ENCODE assay signal across 8 cellular contexts in the genomic region with DNA sequence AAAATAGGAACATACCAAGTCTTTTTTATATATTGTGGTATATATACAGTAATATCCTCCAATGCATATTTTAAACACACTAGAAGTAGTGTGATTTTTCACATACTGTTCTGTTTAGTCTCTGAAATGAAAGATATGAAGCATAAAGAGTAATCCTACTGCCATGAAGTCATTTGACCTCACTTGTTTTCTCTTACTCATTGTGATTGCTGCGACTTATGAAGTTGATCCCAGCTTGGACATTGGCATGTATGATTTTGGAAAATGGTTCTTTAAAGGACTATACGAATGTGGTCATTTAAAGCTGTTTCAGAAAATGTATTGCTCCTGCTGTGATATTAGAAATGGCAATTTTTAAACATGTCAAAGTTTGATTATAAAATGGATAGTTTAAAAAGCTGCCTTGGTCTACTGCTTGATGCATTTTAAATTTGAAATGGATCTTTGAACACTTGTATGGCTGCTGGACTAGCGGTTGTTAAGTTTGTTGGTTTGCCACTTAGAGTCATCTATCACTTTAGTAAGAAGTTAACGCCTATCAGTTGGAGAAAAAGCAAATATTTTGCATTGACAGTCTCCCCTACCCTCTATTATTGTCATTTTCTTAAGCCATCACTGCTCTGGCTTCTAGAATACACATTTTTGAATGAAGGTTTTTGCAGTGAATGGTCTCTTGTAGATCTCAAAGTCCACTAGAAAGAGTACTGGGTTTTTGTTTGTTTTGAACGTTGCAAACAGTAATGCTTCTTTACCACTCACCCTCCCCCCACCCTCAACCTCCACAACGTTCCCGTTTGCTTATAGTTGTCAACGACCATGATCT. TPM values are rescaled to one million over a fixed set of nuclear protein-coding genes. Genes with fewer than 3 reads are reported as not detected.
DNase-seq lines count a peak whose midpoint lies in the region; ATAC-seq, FAIRE-seq and TF ChIP-seq lines count a peak whose summit lies in the region.

No MANE protein-coding gene starts in this region.

- no peak overlapping the region for H2BK5ac ChIP-seq in H1 (ENCODE audit: low read depth, low read length)

- TF ChIP-seq POLR2A in H1 (IDR thresholded peaks at IDR 0.05; ENCODE audit: control extremely low read depth in 1 of 2, low read depth in 2 of 2, low read length in 2 of 2), result no peak

- no peak overlapping the region for H3K14ac ChIP-seq in H1 (ENCODE audit: insufficient read length)

- H3K4ac ChIP-seq in H1 (replicated peaks; ENCODE audit: insufficient read length, low read depth, low read length), result no peak overlapping the region

- H4K20me1 ChIP-seq in MM.1S (ENCODE audit: insufficient read depth, low read length), result no peaks in the 10 kb centered on the region
- H4K20me1 ChIP-seq in H1 (replicated peaks in 1 of 2; ENCODE audit: control insufficient read depth in 1 of 2, insufficient read depth in 2 of 2, low read length in 2 of 2), result no peaks in the 10 kb centered on the region

- POLR2A ChIA-PET in CD8-positive, alpha-beta T cell (lab: Charles Lee), result interaction anchor here (1.4 to 4.3 kb wide), 4 partner anchors 25 to 60 kb away, joined by 3 to 45 read pairs (median 4); no protein-coding TSS in a partner anchor
- POLR2A ChIA-PET in H1 (lab: Charles Lee; ENCODE audit: partially characterized antibody), result no interaction called here

- no peaks in the 10 kb centered on the region for H3K79me1 ChIP-seq in H1 (ENCODE audit: low read depth, low read length)

- H4K8ac ChIP-seq in H1 (ENCODE audit: extremely low read depth, insufficient read depth, low read length), result no peak overlapping the region

- peak overlapping the region; percentile 13 for H3K27ac ChIP-seq in CD8-positive, alpha-beta T cell (ENCODE audit: low read depth, low read length)
- H3K27ac ChIP-seq in MM.1S (ENCODE audit: low read length) (peak overlapping the region; percentile 75), H1 (ENCODE audit: low read depth, low read length) (no peak overlapping the region), neutrophil (peak overlapping the region; percentile 87)

- no peak overlapping the region for H4K91ac ChIP-seq in H1 (replicated peaks; ENCODE audit: insufficient read length, low read length)

- no peak overlapping the region for H2AK5ac ChIP-seq in H1 (ENCODE audit: low read depth, low read length)

- H3K36me3 Mint-ChIP-seq in CD8-positive, alpha-beta T cell, result peaks cover 16% of the 10 kb centered on the region

- H3K9me2 ChIP-seq in MM.1S (replicated peaks; ENCODE audit: insufficient read depth, low read length), result no peaks in the 10 kb centered on the region

- no peak for TF ChIP-seq EP300 in H1 (IDR thresholded peaks at IDR 0.05; ENCODE audit: borderline replicate concordance in 1 of 2, low read depth in 2 of 2, low read length in 2 of 2)

- no peaks in the 10 kb centered on the region for H3K36me3 ChIP-seq in CD8-positive, alpha-beta T cell (ENCODE audit: insufficient read depth, low read length)
- H3K36me3 ChIP-seq in MM.1S (replicated peaks; ENCODE audit: insufficient read depth, low read length), result no peaks in the 10 kb centered on the region
- H3K36me3 ChIP-seq in H1 (ENCODE audit: control insufficient read depth in 2 of 4, insufficient read depth in 4 of 4, low read length in 3 of 4), result no peaks in the 10 kb centered on the region
- no peaks in the 10 kb centered on the region for H3K36me3 ChIP-seq in neutrophil

- peak overlapping the region; percentile 36 for H3K4me3 ChIP-seq in CD8-positive, alpha-beta T cell (ENCODE audit: low read depth, low read length)
- peak overlapping the region; percentile 61 for H3K4me3 ChIP-seq in MM.1S (ENCODE audit: low read length)
- peak overlapping the region; percentile 13 to 97 (median 24); a peak in 5 of 8 replicates for H3K4me3 ChIP-seq in H1 (ENCODE audit: extremely low read depth in 1 of 4, insufficient read depth in 2 of 4, low read depth in 3 of 4, low read length in 4 of 4)
- H3K4me3 ChIP-seq in neutrophil (ENCODE audit: low read depth in 1 of 2, low read length in 1 of 2), result peak overlapping the region; percentile 73 to 80

- no peak for TF ChIP-seq RAD21 in H1 (IDR thresholded peaks at IDR 0.05 in 1 of 2, conservative IDR thresholded peaks at IDR 0.05 in 1 of 2; ENCODE audit: low read depth in 2 of 2, low read length in 2 of 2)

- H3K79me2 ChIP-seq in MM.1S (ENCODE audit: low read length) (peaks cover 67% of the 10 kb centered on the region), H1 (ENCODE audit: control insufficient read depth in 1 of 2, insufficient read depth in 2 of 2, low read length in 2 of 2) (no peaks in the 10 kb centered on the region)

- intact Hi-C loops in CD8-positive, alpha-beta T cell (cut with DNase I, micrococcal nuclease), result loop anchor here (1.0 to 10.0 kb wide), 11 partner anchors 17 to 1625 kb away; a partner anchor contains a TSS

- no peak for FAIRE-seq in H1 (lab: Jason Lieb, UNC)

- H3K9me3 ChIP-seq in CD8-positive, alpha-beta T cell (ENCODE audit: low read length), result no peaks in the 10 kb centered on the region
- no peaks in the 10 kb centered on the region for H3K9me3 ChIP-seq in MM.1S (replicated peaks; ENCODE audit: insufficient read depth, low read length)
- no peaks in the 10 kb centered on the region for H3K9me3 ChIP-seq in H1 (ENCODE audit: insufficient read depth in 2 of 2, low read depth in 1 of 2, low read length in 1 of 2)
- H3K9me3 ChIP-seq in neutrophil, result no peaks in the 10 kb centered on the region

- H3K27ac Mint-ChIP-seq in CD8-positive, alpha-beta T cell, result peak overlapping the region; percentile 91

- H4K5ac ChIP-seq in H1 (ENCODE audit: insufficient read length, low read depth, low read length), result no peak overlapping the region

- H3K27me3 Mint-ChIP-seq in CD8-positive, alpha-beta T cell (ENCODE audit: low read depth), result no peaks in the 10 kb centered on the region

- DNase-seq in CD8-positive, alpha-beta T cell, result no peak
- DNase-seq in MM.1S (no peak), H1 (ENCODE audit: low read depth in 1 of 2, low spot score in 2 of 2) (no peak), HPDE6-E6E7 (ENCODE audit: extremely low spot score) (no peak)

- H3K18ac ChIP-seq in H1 (ENCODE audit: extremely low read depth, low read length), result no peak overlapping the region

- no peaks in the 10 kb centered on the region for H3K27me3 ChIP-seq in CD8-positive, alpha-beta T cell (ENCODE audit: insufficient read depth, low read length)
- H3K27me3 ChIP-seq in MM.1S (replicated peaks; ENCODE audit: insufficient read depth, low read length), result no peaks in the 10 kb centered on the region
- peaks cover 12 to 37% (median 26%) of the 10 kb centered on the region in 4 experiments for H3K27me3 ChIP-seq in H1 (replicated peaks in 1 of 4; ENCODE audit: control insufficient read depth in 3 of 4, extremely low read depth in 1 of 4, insufficient read depth in 3 of 4, low read length in 3 of 4)
- peaks cover 8% of the 10 kb centered on the region for H3K27me3 ChIP-seq in neutrophil

- CTCF ChIA-PET in CD8-positive, alpha-beta T cell (lab: Charles Lee), result interaction anchor here (1.2 to 1.6 kb wide), 2 partner anchors 10 to 32 kb away, joined by 4 to 7 read pairs; no protein-coding TSS in a partner anchor
- CTCF ChIA-PET in H1 (lab: Charles Lee; ENCODE audit: partially characterized antibody), result interaction anchor here (1.4 to 1.8 kb wide), 2 partner anchors 79 to 213 kb away, joined by 4 to 5 read pairs; no protein-coding TSS in a partner anchor

- H3K9me3 Mint-ChIP-seq in CD8-positive, alpha-beta T cell, result no peaks in the 10 kb centered on the region

- peaks cover 9% of the 10 kb centered on the region; the same call in 1 of the 2 replicates for H3K23me2 ChIP-seq in H1 (ENCODE audit: low read depth, low read length)

- H2AFZ ChIP-seq in MM.1S (ENCODE audit: low read length) (peak overlapping the region; percentile 52), H1 (ENCODE audit: low read length) (peak overlapping the region; percentile 96)

- H3K4me2 ChIP-seq in MM.1S (ENCODE audit: low read depth, low read length) (peak overlapping the region; percentile 63), H1 (ENCODE audit: insufficient read depth in 1 of 2, low read depth in 2 of 2, low read length in 2 of 2) (peak overlapping the region; percentile 77 to 82)

- peak overlapping the region; percentile 61 for H3K9ac ChIP-seq in MM.1S (ENCODE audit: low read length)
- peak overlapping the region in 1 of 4 experiments; percentile 21; a peak in 1 of 7 replicates for H3K9ac ChIP-seq in H1 (replicated peaks in 1 of 4; ENCODE audit: extremely low read depth in 1 of 4, low read depth in 3 of 4, low read length in 3 of 4)

- no peak overlapping the region for H2BK15ac ChIP-seq in H1 (ENCODE audit: low read length)

- TF ChIP-seq CTCF in CD8-positive, alpha-beta T cell (IDR thresholded peaks at IDR 0.05), result no peak
- TF ChIP-seq CTCF in MM.1S (IDR thresholded peaks at IDR 0.05; ENCODE audit: low read length) (no peak), H1 (IDR thresholded peaks at IDR 0.05; ENCODE audit: control extremely low read depth in 1 of 3, insufficient read depth in 1 of 3, low read depth in 1 of 3, low read length in 3 of 3) (no peak), neutrophil (IDR thresholded peaks at IDR 0.05) (no peak)

- H2BK12ac ChIP-seq in H1 (ENCODE audit: low read depth, low read length), result no peak overlapping the region

- H3F3A ChIP-seq in MM.1S (ENCODE audit: insufficient read depth, low read length), result peaks cover 15% of the 10 kb centered on the region

- no peak overlapping the region for H2BK20ac ChIP-seq in H1 (ENCODE audit: low read length)

- no peak overlapping the region for H2BK120ac ChIP-seq in H1 (replicated peaks; ENCODE audit: low read depth, low read length)

- 44% methylated on average over 8 of the region's 8 CpGs; no CpG with 5 or more reads in 1 of the 2 experiments for WGBS in H1 (ENCODE audit: extremely low coverage in 1 of 2, insufficient coverage in 1 of 2, insufficient read length in 1 of 2, insufficient replicate concordance in 2 of 2, low coverage in 1 of 2, low lambda C conversion rate in 2 of 2, missing lambda C conversion rate in 1 of 2), 2 experiments

- H3K4me3 Mint-ChIP-seq in CD8-positive, alpha-beta T cell, result peak overlapping the region; percentile 86

- no peak overlapping the region for H3K56ac ChIP-seq in H1 (replicated peaks; ENCODE audit: insufficient read length, low read depth, low read length)

- no peak overlapping the region for H3K23ac ChIP-seq in H1 (ENCODE audit: insufficient read length)

- peaks cover 46% of the 10 kb centered on the region for H3K4me1 Mint-ChIP-seq in CD8-positive, alpha-beta T cell (ENCODE audit: low read depth)

- no peak for ATAC-seq in CD8-positive, alpha-beta T cell
- ATAC-seq in HG02678 (IDR thresholded peaks at IDR 0.05; ENCODE audit: unreplicated experiment) (no peak), HG03039 (IDR thresholded peaks at IDR 0.05; ENCODE audit: unreplicated experiment) (no peak), HG03521 (IDR thresholded peaks at IDR 0.05; ENCODE audit: unreplicated experiment) (no peak)

- H3K4me1 ChIP-seq in CD8-positive, alpha-beta T cell (ENCODE audit: insufficient read depth, low read length), result peaks cover 32% of the 10 kb centered on the region
- H3K4me1 ChIP-seq in MM.1S (ENCODE audit: low read length) (peaks cover 19% of the 10 kb centered on the region), H1 (replicated peaks in 1 of 4; ENCODE audit: control insufficient read depth in 3 of 4, insufficient read depth in 4 of 4, low read length in 3 of 4) (peaks cover 0 to 7% (median 2%) of the 10 kb centered on the region in 4 experiments; a peak in 2 of 7 replicates), neutrophil (ENCODE audit: control insufficient read depth in 1 of 2, insufficient read depth in 1 of 2, low read depth in 1 of 2, low read length in 1 of 2) (peaks cover 13 to 17% of the 10 kb centered on the region in 2 experiments)

RNA-seq across cellular contexts. Expression of a gene that starts 0.9 kb away (rescaled TPM):
- 10 to 100 TPM; 67.5 to 70.7 TPM for total RNA-seq in CD8-positive, alpha-beta T cell
- 5.8 and 6.1 TPM in 2 replicates for total RNA-seq in H1 (2021; fragmentation: NEBNext Ultra II Directional; extraction: Animal tissue kit (Norgen Biotek cat#: 25700))
- polyA plus RNA-seq in H1 (2011; rRNA removed), result 4.8 and 8.4 TPM in 2 replicates
- polyA plus RNA-seq in H1 (2011; cell fraction: cytosol; rRNA removed), result 5.6 TPM
- 1.7 TPM for polyA plus RNA-seq in H1 (2011; cell fraction: nucleus; rRNA removed)
- 5.2 to 6.8 TPM (median 6.1 TPM) in 4 replicates for polyA plus RNA-seq in H1 (2012, experiment 1 of 2)
- 7.1 TPM for polyA plus RNA-seq in H1 (2012, experiment 2 of 2)
- 11.4 TPM for polyA plus RNA-seq in H1 (2013, experiment 1 of 2)
- polyA plus RNA-seq in H1 (2013, experiment 2 of 2), result 11.6 TPM
- 2.4 and 2.7 TPM in 2 replicates for polyA minus RNA-seq in H1 (2011; rRNA and poly(A)+ RNA removed)
- polyA minus RNA-seq in H1 (2011; cell fraction: cytosol; rRNA and poly(A)+ RNA removed), result 1.4 TPM
- polyA minus RNA-seq in H1 (2011; cell fraction: nucleus; rRNA and poly(A)+ RNA removed), result 4.2 TPM

Comparison
In these comparisons a context has a peak if more than half of its experiments do, and no peak if none do; other contexts are left out.
1. H3K4me3 ChIP-seq: peak in every context shown above with its lines; median percentile 76 in neutrophil; 61 in MM.1S; 36 in CD8-positive, alpha-beta T cell; 24 in H1.